Comparison of ENCODE assay signal across 8 cellular contexts in genomic region chr3:38346584-38347410, GRCh38. TPM values are rescaled to one million over a fixed set of nuclear protein-coding genes. Genes with fewer than 3 reads are reported as not detected.
DNase-seq lines count a peak whose midpoint lies in the region; ATAC-seq and TF ChIP-seq lines count a peak whose summit lies in the region.

Gene XYLB (plus strand): TSS chr3:38346785. CDS start chr3:38346869, 84 bp downstream.

- peaks cover 3% of the 10 kb centered on the region for H3K79me1 ChIP-seq in neuronal stem cell (ENCODE audit: low read depth, low read length)

- H3K36me3 ChIP-seq in neuronal stem cell (replicated peaks in 1 of 2; ENCODE audit: control insufficient read depth in 2 of 2, insufficient read depth in 2 of 2, low read length in 2 of 2), result peaks cover 0 to 29% of the 10 kb centered on the region in 2 donors
- peaks cover 0 to 3% (median 0%) of the 10 kb centered on the region in 5 donors for H3K36me3 ChIP-seq in subcutaneous abdominal adipose tissue (ENCODE audit: control insufficient read depth in 5 of 5, insufficient read depth in 5 of 5, low read length in 5 of 5)

- H3K18ac ChIP-seq in neuronal stem cell (ENCODE audit: low read length), result peak within 1 kb of the TSS; percentile 96

- H2AFZ ChIP-seq in neuronal stem cell (ENCODE audit: low read length), result peak within 1 kb of the TSS; percentile 100

- H3K27me3 ChIP-seq in neuronal stem cell (ENCODE audit: control insufficient read depth in 3 of 3, insufficient read depth in 3 of 3, low read depth in 1 of 3, low read length in 3 of 3) (no peaks in the 10 kb centered on the region), subcutaneous abdominal adipose tissue (ENCODE audit: control insufficient read depth in 5 of 5, insufficient read depth in 4 of 5, low read length in 5 of 5) (no peaks in the 10 kb centered on the region)

- peak within 1 kb of the TSS; percentile 96 for H2BK15ac ChIP-seq in neuronal stem cell (ENCODE audit: low read length)

- DNase-seq in DMS53 treated with DMSO at 0.1 percent for 48 hours (lab: John Stamatoyannopoulos, UW; ENCODE audit: unreplicated experiment) (peak; percentile 42), HT1080 (ENCODE audit: low read depth) (peak; percentile 84), RWPE1 (ENCODE audit: low spot score) (peak; percentile 84), foreskin melanocyte (peak; percentile 82), neuronal stem cell (ENCODE audit: low spot score) (peak; percentile 69)
- DNase-seq in activated effector memory CD4-positive, alpha-beta T cell treated with Interleukin-2 at 50 U/mL for 16 hours, result peak; percentile 61

- peak within 1 kb of the TSS; percentile 95 for H3K9ac ChIP-seq in neuronal stem cell (ENCODE audit: low read depth, low read length, poor library complexity)
- H3K9ac ChIP-seq in subcutaneous abdominal adipose tissue (ENCODE audit: low read length in 5 of 5), result peak within 1 kb of the TSS in 4 of 5 donors; percentile 71 to 78 (median 74)

- POLR2A ChIA-PET in RWPE1 (lab: Yijun Ruan, JAX; ENCODE audit: low non-redundant PET), result no interaction called here

- peak within 1 kb of the TSS; percentile 67 for H2BK12ac ChIP-seq in neuronal stem cell (ENCODE audit: low read length)

- no CpG with 5 or more reads among the region's 86 CpGs for WGBS in neuronal stem cell (ENCODE audit: extremely low coverage in 2 of 2, insufficient read length in 2 of 2, insufficient replicate concordance in 1 of 2), 2 donors

- H3K23ac ChIP-seq in neuronal stem cell (ENCODE audit: low read depth, low read length, poor library complexity), result peak within 1 kb of the TSS; percentile 97

- no peak within 1 kb of the TSS for H2AK5ac ChIP-seq in neuronal stem cell (ENCODE audit: low read depth, low read length)

- TF ChIP-seq CTCF in RWPE1 (conservative IDR thresholded peaks at IDR 0.05; ENCODE audit: low read depth), result peak; percentile 94

- CTCF ChIA-PET in RWPE1 (lab: Yijun Ruan, JAX), result interaction anchor here (0.6 to 2.0 kb wide), 7 partner anchors 9 to 149 kb away, joined by 3 to 9 read pairs (median 4); partner anchors contain the start of gene EXOG

- H3K14ac ChIP-seq in neuronal stem cell (ENCODE audit: low read length), result peak within 1 kb of the TSS; percentile 82

- ATAC-seq in GM21381 (IDR thresholded peaks at IDR 0.05; ENCODE audit: unreplicated experiment), result peak; percentile 98

- H2BK120ac ChIP-seq in neuronal stem cell (ENCODE audit: low read depth, low read length), result no peak within 1 kb of the TSS

- H3K4me1 ChIP-seq in neuronal stem cell (ENCODE audit: control insufficient read depth in 2 of 2, insufficient read depth in 1 of 2, low read depth in 1 of 2, low read length in 2 of 2) (peaks cover 3 to 8% of the 10 kb centered on the region in 2 donors), subcutaneous abdominal adipose tissue (ENCODE audit: control insufficient read depth in 5 of 5, insufficient read depth in 5 of 5, low read length in 5 of 5) (peaks cover 3 to 21% (median 15%) of the 10 kb centered on the region in 5 donors)

- no peak within 1 kb of the TSS for H4K91ac ChIP-seq in neuronal stem cell (ENCODE audit: low read depth, low read length, poor library complexity)

- no peak within 1 kb of the TSS for H4K8ac ChIP-seq in neuronal stem cell (ENCODE audit: low read depth, low read length)

- H3K27ac ChIP-seq in RWPE1 (peak within 1 kb of the TSS; percentile 71), neuronal stem cell (replicated peaks; ENCODE audit: low read length) (no peak within 1 kb of the TSS), subcutaneous abdominal adipose tissue (ENCODE audit: low read depth, low read length) (no peak within 1 kb of the TSS)

- no peak within 1 kb of the TSS for H2BK5ac ChIP-seq in neuronal stem cell (ENCODE audit: low read length)

- no peaks in the 10 kb centered on the region for H3K9me3 ChIP-seq in neuronal stem cell (replicated peaks in 1 of 2; ENCODE audit: control insufficient read depth in 2 of 2, insufficient read depth in 1 of 2, low read depth in 1 of 2, low read length in 2 of 2)
- H3K9me3 ChIP-seq in subcutaneous abdominal adipose tissue (ENCODE audit: control insufficient read depth in 5 of 5, low read length in 5 of 5), result peaks cover 0 to 5% (median 0%) of the 10 kb centered on the region in 5 donors

- H3K4ac ChIP-seq in neuronal stem cell (ENCODE audit: low read length), result peak within 1 kb of the TSS; percentile 66

- H3K4me3 ChIP-seq in neuronal stem cell (ENCODE audit: low read length in 2 of 2) (peak within 1 kb of the TSS; percentile 84 to 95), subcutaneous abdominal adipose tissue (ENCODE audit: low read depth in 1 of 5, low read length in 5 of 5) (peak within 1 kb of the TSS; percentile 61 to 91 (median 80))

- H3K4me2 ChIP-seq in neuronal stem cell (ENCODE audit: insufficient read depth, low read length, poor library complexity, severe bottlenecking), result peak within 1 kb of the TSS; percentile 83

RNA-seq across cellular contexts. Expression of gene XYLB, which starts in this region (rescaled TPM):
- 11.0 and 11.6 TPM in 2 replicates for total RNA-seq in HT1080 (2014; rRNA removed; shearing (Covaris generic))
- 4.6 and 6.0 TPM in 2 replicates for polyA plus RNA-seq in HT1080 (2015; cell fraction: cytosol; rRNA removed)
- polyA plus RNA-seq in HT1080 (2015; cell fraction: nucleus; rRNA removed), result 9.1 and 11.8 TPM in 2 replicates
- polyA plus RNA-seq in neuronal stem cell (2013, experiment 1 of 2), result 1.5 TPM
- polyA plus RNA-seq in neuronal stem cell (2013, experiment 2 of 2), result 1.1 TPM
